25 cellular contexts compared by ENCODE assay signal in the genomic region with DNA sequence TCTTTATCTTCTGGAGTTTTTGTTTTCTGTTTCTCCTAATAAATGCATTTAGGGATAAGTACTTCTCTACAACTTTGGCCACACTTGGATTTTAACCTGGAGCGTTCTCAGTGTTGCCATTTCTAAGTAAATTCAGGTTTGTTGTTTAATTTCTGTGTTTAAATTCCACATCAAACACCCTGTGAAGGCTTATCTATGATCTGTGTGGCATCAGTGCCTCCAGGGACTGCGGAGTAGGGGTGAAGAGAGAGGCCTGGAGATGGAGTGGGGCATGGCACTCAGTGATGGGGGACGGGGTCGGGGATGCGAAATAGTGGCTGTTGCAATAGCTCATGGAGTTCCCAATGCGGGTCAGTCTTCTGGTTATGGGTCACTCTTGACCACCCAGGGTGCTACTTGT.
"Had no signal": no experiment of that assay in that cellular context is flagged by ENCODE, and none has a peak within 500 bp of the region (broad histone marks: within the 10 kb centered on the region; RNA-seq: fewer than 3 reads in every experiment).

No MANE protein-coding gene starts in this region.

- H3K27ac ChIP-seq: neural progenitor cell, neutrophil, pancreas, psoas muscle, right lobe of liver, sigmoid colon, stomach, thoracic aorta, thyroid gland, tibial nerve, upper lobe of left lung, vagina had no signal

- H3K36me3 ChIP-seq: neural progenitor cell, neutrophil, pancreas, right lobe of liver, sigmoid colon, stomach, thoracic aorta, thyroid gland, tibial nerve, upper lobe of left lung, vagina had no signal

- H3K4me1 ChIP-seq: pancreas, psoas muscle, right lobe of liver, sigmoid colon, stomach, thyroid gland, tibial nerve, upper lobe of left lung, vagina had no signal

- H3K27me3 ChIP-seq: neural progenitor cell, neutrophil, pancreas, right lobe of liver, stomach, thyroid gland, tibial nerve, upper lobe of left lung, vagina had no signal

- H3K9me3 ChIP-seq: neutrophil, pancreas, psoas muscle, right lobe of liver, sigmoid colon, stomach, thoracic aorta, thyroid gland, upper lobe of left lung, vagina had no signal

- H3K4me2 ChIP-seq: neural progenitor cell had no signal

- H2AFZ ChIP-seq: neural progenitor cell had no signal

- H3K9ac ChIP-seq: neural progenitor cell had no signal

- H3K4me3 ChIP-seq: neural progenitor cell, pancreas, psoas muscle, right lobe of liver, sigmoid colon, stomach, thoracic aorta, thyroid gland, tibial nerve, upper lobe of left lung, vagina had no signal

- ATAC-seq: natural killer cell; pancreas; psoas muscle; right cardiac atrium; right lobe of liver; stimulated activated effector memory CD8-positive, alpha-beta T cell treated with anti-CD3 and anti-CD28 coated beads, Interleukin-12 subunit alpha, Interleukin-12 subunit beta, amount 100 ng/mL, for 72 hours; stimulated activated naive B cell treated with anti-CD40 and anti-IgM and Interleukin-4, amounts not matched to agents 10 μg/mL and 1 μg/mL and 100 μg/mL, for 72 hours had no signal

- DNase-seq: natural killer cell; nucleus accumbens; pancreas; posterior cingulate gyrus; psoas muscle; right cardiac atrium; right lobe of liver; sigmoid colon; small intestine; stimulated activated CD4-positive, alpha-beta T cell treated with anti-CD3 and anti-CD28 coated beads, Interleukin-15, amount 100 ng/mL, for 24 hours; stimulated activated CD4-positive, alpha-beta T cell treated with anti-CD3 and anti-CD28 coated beads, Interleukin-2, amount 100 ng/mL, for 24 hours; stimulated activated CD4-positive, alpha-beta T cell treated with anti-CD3 and anti-CD28 coated beads, Interleukin-2, amount 100 ng/mL, for 48 hours; stimulated activated CD4-positive, alpha-beta T cell treated with anti-CD3 and anti-CD28 coated beads, Interleukin-4, amount 100 ng/mL, for 24 hours; stimulated activated naive B cell treated with anti-CD40 and anti-IgM and Interleukin-4, amounts not matched to agents 10 μg/mL and 1 μg/mL and 100 μg/mL, for 72 hours; stimulated activated naive CD4-positive, alpha-beta T cell treated with Interleukin-2 at 50 U/mL for 16 hours; stomach; thyroid gland; trophoblast cell; upper lobe of left lung had no signal
